9 cellular contexts compared by ENCODE assay signal in the genomic region with DNA sequence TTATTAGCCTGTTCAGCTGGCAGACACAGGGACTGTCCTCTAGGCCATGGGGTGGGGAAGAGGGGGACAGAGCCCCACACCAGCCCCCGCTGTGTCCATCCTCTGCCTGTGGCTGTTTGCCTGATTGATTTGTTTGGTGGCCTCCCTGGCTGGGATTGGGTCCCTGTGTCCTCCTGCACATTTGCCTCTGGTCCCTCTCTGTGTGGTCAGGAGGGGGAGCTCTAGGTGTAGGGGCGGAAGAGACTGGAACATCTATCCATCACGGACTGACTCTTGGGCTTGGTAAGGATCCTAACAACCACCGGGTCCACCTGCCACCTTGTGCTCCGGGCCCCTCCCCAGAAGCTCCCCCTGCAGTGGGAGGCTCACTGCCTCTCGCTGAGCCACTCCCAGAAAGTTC. TPM values are rescaled to one million over a fixed set of nuclear protein-coding genes. Genes with fewer than 3 reads are reported as not detected.
DNase-seq lines count a peak whose midpoint lies in the region; ATAC-seq and TF ChIP-seq lines count a peak whose summit lies in the region.
"Had no signal": no experiment of that assay in that cellular context is flagged by ENCODE, and none has a peak within 500 bp of the region (broad histone marks: within the 10 kb centered on the region; RNA-seq: fewer than 3 reads in every experiment).

No MANE protein-coding gene starts in this region.

- H3K9me3 Mint-ChIP-seq in Calu3 (ENCODE audit: low read depth, unreplicated experiment): no peaks in the 10 kb centered on the region
- H3K9me3 Mint-ChIP-seq: natural killer cell treated with Interleukin-12 subunit alpha and Interleukin-12 subunit beta and Interleukin-15 and Interleukin-18, amount 100 ng/mL, for 72 hours had no signal

- ATAC-seq in T-helper 17 cell (no peak), gastrocnemius medialis (no peak)
- ATAC-seq: natural killer cell treated with Interleukin-12 subunit alpha and Interleukin-12 subunit beta and Interleukin-15 and Interleukin-18, amount 100 ng/mL, for 72 hours had no signal

- no peak overlapping the region for H3K27ac ChIP-seq in liver (ENCODE audit: low read depth in 1 of 2, low read length in 2 of 2)
- H3K27ac ChIP-seq in gastrocnemius medialis: no peak overlapping the region

- DNase-seq in Calu3: peak; percentile 79
- DNase-seq in HEK293T (ENCODE audit: extremely low spot score): peak; percentile 67
- DNase-seq in T-helper 17 cell: no peak
- no peak for DNase-seq in gastrocnemius medialis
- DNase-seq in stimulated activated CD4-positive, alpha-beta T cell treated with anti-CD3 and anti-CD28 coated beads, Interleukin-12 subunit alpha, Interleukin-12 subunit beta, amount 100 ng/mL, for 4 hours: no peak
- DNase-seq in A172 (ENCODE audit: low spot score): no peak
- DNase-seq in amygdala (lab: John Stamatoyannopoulos, UW): no peak

- no peaks in the 10 kb centered on the region for H3K36me3 Mint-ChIP-seq in Calu3 (ENCODE audit: insufficient read depth, unreplicated experiment)
- H3K36me3 Mint-ChIP-seq in T-helper 17 cell (ENCODE audit: low read depth): no peaks in the 10 kb centered on the region
- H3K36me3 Mint-ChIP-seq: natural killer cell treated with Interleukin-12 subunit alpha and Interleukin-12 subunit beta and Interleukin-15 and Interleukin-18, amount 100 ng/mL, for 72 hours had no signal

- 60% methylated on average over 6 of the region's 6 CpGs for WGBS in liver

- no peak for TF ChIP-seq POLR2A in gastrocnemius medialis (IDR thresholded peaks at IDR 0.05)

- peak; percentile 75 for TF ChIP-seq CTCF in Calu3 (IDR thresholded peaks at IDR 0.05; ENCODE audit: unreplicated experiment)
- peak; percentile 9 for TF ChIP-seq CTCF in liver (IDR thresholded peaks at IDR 0.05; ENCODE audit: low read depth, low read length, missing input control)
- TF ChIP-seq CTCF in gastrocnemius medialis (IDR thresholded peaks at IDR 0.05 in 4 of 5, conservative IDR thresholded peaks at IDR 0.05 in 1 of 5): no peak

- in situ Hi-C loops in gastrocnemius medialis (cut with MboI; ENCODE audit: low sequenced_read_pairs in 4 of 4): no loop called here

- H3K4me3 ChIP-seq in liver (ENCODE audit: low read depth in 1 of 3, low read length in 3 of 3): no peak overlapping the region
- H3K4me3 ChIP-seq in gastrocnemius medialis: no peak overlapping the region

- POLR2A ChIA-PET in HEK293T (lab: Yijun Ruan, JAX): no interaction called here

- peak; percentile 49 to 69 for TF ChIP-seq RAD21 in liver (IDR thresholded peaks at IDR 0.05)

- H3K4me1 Mint-ChIP-seq in Calu3 (ENCODE audit: low read depth, unreplicated experiment) (no peaks in the 10 kb centered on the region), T-helper 17 cell (peaks cover 12% of the 10 kb centered on the region)

- H3K4me3 Mint-ChIP-seq in Calu3 (ENCODE audit: low read depth, unreplicated experiment): no peak overlapping the region
- no peak overlapping the region for H3K4me3 Mint-ChIP-seq in T-helper 17 cell
- H3K4me3 Mint-ChIP-seq: natural killer cell treated with Interleukin-12 subunit alpha and Interleukin-12 subunit beta and Interleukin-15 and Interleukin-18, amount 100 ng/mL, for 72 hours had no signal

- H3K36me3 ChIP-seq in liver (ENCODE audit: control insufficient read depth in 4 of 4, insufficient read depth in 3 of 4, low read depth in 1 of 4, low read length in 3 of 4) (no peaks in the 10 kb centered on the region), gastrocnemius medialis (no peaks in the 10 kb centered on the region)

- H3K27ac Mint-ChIP-seq in Calu3 (ENCODE audit: unreplicated experiment) (no peak overlapping the region), T-helper 17 cell (peak overlapping the region; percentile 39)

- no peak overlapping the region for H3K9ac ChIP-seq in liver (ENCODE audit: low read depth in 1 of 2, low read length in 2 of 2)

- no TSS peak for BruUV-seq in Calu3 (replicated peaks; lab: Mats Ljungman, UMichigan)

- peaks cover 0 to 6% (median 0%) of the 10 kb centered on the region in 4 donors for H3K27me3 ChIP-seq in liver (ENCODE audit: control insufficient read depth in 4 of 4, insufficient read depth in 4 of 4, low read length in 3 of 4)
- peaks cover 29 to 39% (median 35%) of the 10 kb centered on the region in 3 donors for H3K27me3 ChIP-seq in gastrocnemius medialis

- H3K9me3 ChIP-seq in T-helper 17 cell (ENCODE audit: control insufficient read depth, low read length, poor library complexity, severe bottlenecking) (no peaks in the 10 kb centered on the region), liver (ENCODE audit: control insufficient read depth in 4 of 4, low read length in 3 of 4) (no peaks in the 10 kb centered on the region), gastrocnemius medialis (no peaks in the 10 kb centered on the region)

- H3K4me1 ChIP-seq in liver (ENCODE audit: control insufficient read depth in 4 of 4, insufficient read depth in 4 of 4, low read length in 3 of 4): peaks cover 0 to 8% (median 7%) of the 10 kb centered on the region in 4 donors
- peaks cover 4 to 5% of the 10 kb centered on the region in 2 donors for H3K4me1 ChIP-seq in gastrocnemius medialis

- intact Hi-C loops in Calu3 (cut with micrococcal nuclease; ENCODE audit: unreplicated experiment): loop anchor here (1.0 kb wide), 1 partner anchor 154 kb away; no protein-coding TSS in a partner anchor
- intact Hi-C loops in gastrocnemius medialis (cut with DNase I; ENCODE audit: low total_unique reads): no loop called here

- peaks cover 98% of the 10 kb centered on the region for H3K27me3 Mint-ChIP-seq in Calu3 (ENCODE audit: unreplicated experiment)
- no peaks in the 10 kb centered on the region for H3K27me3 Mint-ChIP-seq in T-helper 17 cell

- CTCF ChIA-PET in Calu3 (lab: Charles Lee) (interaction anchor here (0.6 to 3.3 kb wide), 16 partner anchors 9 to 956 kb away, joined by 3 to 18 read pairs (median 4); partner anchors contain the start of gene CCDC167), HEK293T (lab: Yijun Ruan, JAX) (interaction anchor here (0.8 to 2.1 kb wide), 9 partner anchors 9 to 154 kb away, joined by 3 to 10 read pairs (median 5); partner anchors contain the start of gene CCDC167)

TF ChIP-seq in HEK293T, 16 proteins besides CTCF, POLR2A, EP300 and RAD21:
- TF ChIP-seq BHLHE40 (IDR thresholded peaks at IDR 0.05; ENCODE audit: borderline replicate concordance) (no peak), FOXA1 (IDR thresholded peaks at IDR 0.05) (no peak), SP1 (IDR thresholded peaks at IDR 0.05) (no peak), HDGF (IDR thresholded peaks at IDR 0.05; ENCODE audit: borderline replicate concordance) (no peak)

TF ChIP-seq in liver, 16 proteins besides CTCF, POLR2A, EP300 and RAD21:
- TF ChIP-seq ZBTB33 (IDR thresholded peaks at IDR 0.05): no peak
- TF ChIP-seq FOXA2 (IDR thresholded peaks at IDR 0.05): no peak
- no peak for TF ChIP-seq GABPA (IDR thresholded peaks at IDR 0.05 in 1 of 2, conservative IDR thresholded peaks at IDR 0.05 in 1 of 2)
- TF ChIP-seq FOXA1 (IDR thresholded peaks at IDR 0.05): no peak
- TF ChIP-seq HNF4A (conservative IDR thresholded peaks at IDR 0.05): no peak
- TF ChIP-seq YY1 (IDR thresholded peaks at IDR 0.05): no peak
- TF ChIP-seq RXRA (IDR thresholded peaks at IDR 0.05): no peak
- TF ChIP-seq NR2F2 (IDR thresholded peaks at IDR 0.05): no peak
- no peak for TF ChIP-seq HNF4G (IDR thresholded peaks at IDR 0.05)
- no peak for TF ChIP-seq JUND (IDR thresholded peaks at IDR 0.05)

RNA-seq across cellular contexts. Expression of gene CCDC167, which starts 38.4 kb away (rescaled TPM):
- 30.1 and 40.2 TPM in 2 replicates for total RNA-seq in Calu3 (2022)
- total RNA-seq in T-helper 17 cell: 10 to 100 TPM; 29.6 to 43.7 TPM
- total RNA-seq in liver: 10 to 100 TPM; 14.1 to 41.0 TPM
- 10 to 100 TPM; 44.3 to 54.8 TPM for polyA plus RNA-seq in liver
- total RNA-seq in gastrocnemius medialis: 10 to 100 TPM; 23.4 to 35.0 (median 30.8) TPM
- total RNA-seq in A172 (2014; rRNA removed; shearing (Covaris generic)): 53.8 and 96.5 TPM in 2 replicates

Comparison
In these comparisons a context has a peak if more than half of its experiments do, and no peak if none do; other contexts are left out.
1. DNase-seq: peak in Calu3 (single experiment) and HEK293T (single experiment); none in T-helper 17 cell (0 of 3), gastrocnemius medialis (0 of 2), stimulated activated CD4-positive, alpha-beta T cell treated with anti-CD3 and anti-CD28 coated beads, Interleukin-12 subunit alpha, Interleukin-12 subunit beta, amount 100 ng/mL, for 4 hours (single experiment), A172 (single experiment) and amygdala (0 of 56).
2. CTCF ChIP-seq: peak in Calu3 (single experiment) and liver (single experiment); none in gastrocnemius medialis (0 of 5).